In genomic region chr10:77977975-77978759, GRCh38 we compare ENCODE assay signal across 19 cellular contexts.
"Had no signal": no experiment of that assay in that cellular context is flagged by ENCODE, and none has a peak within 500 bp of the region (broad histone marks: within the 10 kb centered on the region; RNA-seq: fewer than 3 reads in every experiment).

No MANE protein-coding gene starts in this region.

- H3K4me1 Mint-ChIP-seq: memory B cell; natural killer cell; stimulated activated memory B cell treated with anti-CD40 and anti-IgM and Interleukin-4, amounts not matched to agents 10 μg/mL and 1 μg/mL and 100 μg/mL, for 72 hours had no signal

- H3K9me3 Mint-ChIP-seq: memory B cell; natural killer cell; stimulated activated memory B cell treated with anti-CD40 and anti-IgM and Interleukin-4, amounts not matched to agents 10 μg/mL and 1 μg/mL and 100 μg/mL, for 72 hours had no signal

- H3K9me3 ChIP-seq: esophagus muscularis mucosa, lower lobe of right lung, pancreas, spleen, transverse colon, vagina had no signal

- H3K27ac Mint-ChIP-seq: memory B cell; natural killer cell; stimulated activated memory B cell treated with anti-CD40 and anti-IgM and Interleukin-4, amounts not matched to agents 10 μg/mL and 1 μg/mL and 100 μg/mL, for 72 hours had no signal

- H3K4me1 ChIP-seq: lower lobe of right lung, pancreas, spleen had no signal

- H3K27me3 Mint-ChIP-seq: memory B cell; stimulated activated memory B cell treated with anti-CD40 and anti-IgM and Interleukin-4, amounts not matched to agents 10 μg/mL and 1 μg/mL and 100 μg/mL, for 72 hours had no signal

- H3K27me3 ChIP-seq: dorsolateral prefrontal cortex, esophagus muscularis mucosa, pancreas, spleen, transverse colon, vagina had no signal

- DNase-seq: effector CD4-positive, alpha-beta T cell; foreskin melanocyte; hypothalamus; left ventricle myocardium superior; lower lobe of right lung; natural killer cell; occipital lobe; pancreas; spleen; stimulated activated CD4-positive, alpha-beta T cell treated with anti-CD3 and anti-CD28 coated beads, Interleukin-4, amount 100 ng/mL, for 4 hours; stimulated activated naive CD8-positive, alpha-beta T cell treated with anti-CD3 and anti-CD28 coated beads, Interleukin-15, Interleukin-2, amounts not matched to agents 100 U/mL and 50 U/mL, for 24 hours; transverse colon had no signal

- H3K4me3 Mint-ChIP-seq: memory B cell; natural killer cell; stimulated activated memory B cell treated with anti-CD40 and anti-IgM and Interleukin-4, amounts not matched to agents 10 μg/mL and 1 μg/mL and 100 μg/mL, for 72 hours had no signal

- H3K4me3 ChIP-seq: dorsolateral prefrontal cortex, esophagus muscularis mucosa, lower lobe of right lung, pancreas, skin epidermis, spleen, transverse colon, vagina had no signal

- H3K27ac ChIP-seq: lower lobe of right lung, pancreas, skin epidermis, spleen, transverse colon, vagina had no signal

- ATAC-seq: left ventricle myocardium superior; lower lobe of right lung; natural killer cell; pancreas; sciatic nerve; stimulated activated memory B cell treated with anti-CD40 and anti-IgM and Interleukin-4, amounts not matched to agents 10 μg/mL and 1 μg/mL and 100 μg/mL, for 72 hours; stimulated activated naive CD8-positive, alpha-beta T cell treated with anti-CD3 and anti-CD28 coated beads, Interleukin-15, Interleukin-2, amounts not matched to agents 100 U/mL and 50 U/mL, for 24 hours had no signal
